In genomic region chr6:169212897-169213813, GRCh38 we compare ENCODE assay signal across 8 cellular contexts. TPM values are rescaled to one million over a fixed set of nuclear protein-coding genes. Genes with fewer than 3 reads are reported as not detected.
DNase-seq lines count a peak whose midpoint lies in the region; ATAC-seq, FAIRE-seq and TF ChIP-seq lines count a peak whose summit lies in the region.

No MANE protein-coding gene starts in this region.

- H3K9ac ChIP-seq in keratinocyte (ENCODE audit: control insufficient read depth, extremely low read depth, insufficient read depth, low read length): peak overlapping the region; percentile 42

- H3K79me2 ChIP-seq in keratinocyte (ENCODE audit: control insufficient read depth, insufficient read depth, low read length): no peaks in the 10 kb centered on the region

- peaks cover 12% of the 10 kb centered on the region for H3K4me1 ChIP-seq in keratinocyte (ENCODE audit: control insufficient read depth, extremely low read depth, insufficient read depth, low read length)

- H2AFZ ChIP-seq in keratinocyte (ENCODE audit: control insufficient read depth, low read length): no peak overlapping the region

- peaks cover 7 to 12% of the 10 kb centered on the region in 2 experiments for H3K36me3 ChIP-seq in keratinocyte (ENCODE audit: control insufficient read depth in 2 of 2, extremely low read depth in 1 of 2, insufficient read depth in 2 of 2, low read length in 2 of 2)

- H3K4me3 ChIP-seq in keratinocyte (ENCODE audit: control insufficient read depth in 2 of 3, extremely low read depth in 1 of 3, insufficient read depth in 2 of 3, low read depth in 1 of 3, low read length in 3 of 3): no peak overlapping the region

- no peaks in the 10 kb centered on the region for H4K20me1 ChIP-seq in keratinocyte (ENCODE audit: control insufficient read depth, extremely low read depth, insufficient read depth, low read length)

- peak; percentile 35 to 56 (median 53) for TF ChIP-seq CTCF in keratinocyte (optimal IDR thresholded peaks at IDR 0.05 in 1 of 3, IDR thresholded peaks at IDR 0.05 in 1 of 3, conservative IDR thresholded peaks at IDR 0.05 in 1 of 3; ENCODE audit: extremely low read depth in 1 of 3, insufficient read depth in 2 of 3, low read length in 3 of 3)

- ATAC-seq in GM18517 (IDR thresholded peaks at IDR 0.05; ENCODE audit: unreplicated experiment) (peak; percentile 96), HG02973 (IDR thresholded peaks at IDR 0.05; ENCODE audit: unreplicated experiment) (peak; percentile 100)

- dilution Hi-C loops in keratinocyte (cut with MboI; ENCODE audit: extremely low pct_ligation_motif_present, low sequenced_read_pairs): no loop called here

- peak overlapping the region; percentile 63 for H3K27ac ChIP-seq in keratinocyte (ENCODE audit: control insufficient read depth, insufficient read depth, low read length)

- no peaks in the 10 kb centered on the region for H3K27me3 ChIP-seq in keratinocyte (ENCODE audit: control insufficient read depth, extremely low read depth, insufficient read depth, low read length)

- H3K9me3 ChIP-seq in keratinocyte (ENCODE audit: control insufficient read depth, low read depth, low read length): no peaks in the 10 kb centered on the region

- DNase-seq in NCI-H2227 treated with DMSO at 0.1 percent for 48 hours (lab: John Stamatoyannopoulos, UW): peak; percentile 51
- peak; percentile 78 for DNase-seq in activated CD4-positive, alpha-beta T cell treated with anti-CD3 and anti-CD28 coated beads for 1 hour
- peak; percentile 71 for DNase-seq in cerebellar cortex (ENCODE audit: low spot score)
- no peak for DNase-seq in keratinocyte (ENCODE audit: low read depth, low spot score)
- DNase-seq in stimulated activated CD4-positive, alpha-beta T cell treated with anti-CD3 and anti-CD28 coated beads, Interleukin-12 subunit alpha, Interleukin-12 subunit beta, amount 100 ng/mL, for 4 hours: peak; percentile 87
- DNase-seq in NCI-H2107 treated with DMSO at 0.1 percent for 48 hours (lab: John Stamatoyannopoulos, UW; ENCODE audit: unreplicated experiment): no peak

- FAIRE-seq in keratinocyte (lab: Jason Lieb, UNC): peak; percentile 13

- H3K9me1 ChIP-seq in keratinocyte (ENCODE audit: control insufficient read depth, extremely low read depth, insufficient read depth, low read length): no peaks in the 10 kb centered on the region

- peak overlapping the region; percentile 44 for H3K4me2 ChIP-seq in keratinocyte (ENCODE audit: control insufficient read depth, extremely low read depth, insufficient read depth, low read depth, low read length)

RNA-seq across cellular contexts. Expression of gene THBS2, which starts 40.5 kb away (rescaled TPM):
- 430 to 766 TPM (median 533 TPM) in 3 replicates for polyA plus RNA-seq in keratinocyte
- 42.2 TPM for polyA plus RNA-seq in keratinocyte (2011; ENCODE audit: low read depth)
- 209 and 304 TPM in 2 replicates for polyA plus RNA-seq in keratinocyte (2011; cell fraction: cytosol; rRNA removed)
- 1,129 and 1,230 TPM in 2 replicates for polyA plus RNA-seq in keratinocyte (2011; cell fraction: nucleus; rRNA removed)
- 53.4 and 789 TPM in 2 replicates for polyA plus RNA-seq in keratinocyte (2012; ENCODE audit: low replicate concordance)
- polyA minus RNA-seq in keratinocyte: 914 to 1,886 TPM (median 1,202 TPM) in 3 replicates
- polyA minus RNA-seq in keratinocyte (2011; cell fraction: cytosol; rRNA and poly(A)+ RNA removed): 896 TPM
- 2,075 and 2,586 TPM in 2 replicates for polyA minus RNA-seq in keratinocyte (2011; cell fraction: nucleus; rRNA and poly(A)+ RNA removed)

Comparison
In these comparisons a context has a peak if more than half of its experiments do, and no peak if none do; other contexts are left out.
1. DNase-seq: peak in NCI-H2227 treated with DMSO at 0.1 percent for 48 hours (single experiment), activated CD4-positive, alpha-beta T cell treated with anti-CD3 and anti-CD28 coated beads for 1 hour (single experiment), cerebellar cortex (single experiment) and stimulated activated CD4-positive, alpha-beta T cell treated with anti-CD3 and anti-CD28 coated beads, Interleukin-12 subunit alpha, Interleukin-12 subunit beta, amount 100 ng/mL, for 4 hours (single experiment); none in keratinocyte (single experiment) and NCI-H2107 treated with DMSO at 0.1 percent for 48 hours (single experiment).